In the genomic region with DNA sequence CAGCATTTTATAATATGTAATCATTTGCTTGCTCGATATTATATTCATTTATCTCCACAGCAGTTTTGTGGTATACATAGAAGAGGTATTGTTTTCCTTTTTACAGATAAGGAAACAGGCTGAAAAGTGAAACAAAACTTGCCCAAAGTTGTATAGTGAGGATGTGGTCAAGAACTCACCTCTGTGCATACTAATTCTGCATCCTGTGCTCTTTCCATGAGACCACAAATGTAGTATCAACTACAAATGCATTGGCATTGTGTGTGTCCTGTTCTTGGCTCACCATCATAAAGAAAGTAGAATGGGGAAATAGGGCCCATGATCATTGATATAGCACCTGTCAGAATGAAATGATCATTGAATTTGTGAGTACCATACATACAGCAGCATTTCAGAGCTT, we compare ENCODE assay signal across 10 cellular contexts.
DNase-seq lines count a peak whose midpoint lies in the region; ATAC-seq, FAIRE-seq and TF ChIP-seq lines count a peak whose summit lies in the region.
"Had no signal": no experiment of that assay in that cellular context is flagged by ENCODE, and none has a peak within 500 bp of the region (broad histone marks: within the 10 kb centered on the region; RNA-seq: fewer than 3 reads in every experiment).

No MANE protein-coding gene starts in this region.

- H3K27me3 Mint-ChIP-seq in activated T-helper 17 cell treated with anti-CD3 and anti-CD28 coated beads, Interleukin-2, amount 50 U/mL, for 72 hours, result no peaks in the 10 kb centered on the region

- peak; percentile 99 for ATAC-seq in GM19463 (IDR thresholded peaks at IDR 0.05; ENCODE audit: unreplicated experiment)
- peak; percentile 92 for ATAC-seq in HG03060 (IDR thresholded peaks at IDR 0.05; ENCODE audit: low read depth, unreplicated experiment)
- ATAC-seq in activated T-helper 17 cell treated with anti-CD3 and anti-CD28 coated beads, Interleukin-2, amount 50 U/mL, for 72 hours (replicated peaks), result peak; percentile 99

- no peaks in the 10 kb centered on the region for H3K36me3 Mint-ChIP-seq in activated T-helper 17 cell treated with anti-CD3 and anti-CD28 coated beads, Interleukin-2, amount 50 U/mL, for 72 hours (ENCODE audit: low read depth)

- peaks cover 12% of the 10 kb centered on the region for H3K9me3 Mint-ChIP-seq in activated T-helper 17 cell treated with anti-CD3 and anti-CD28 coated beads, Interleukin-2, amount 50 U/mL, for 72 hours

- no peak overlapping the region for H3K4me3 Mint-ChIP-seq in activated T-helper 17 cell treated with anti-CD3 and anti-CD28 coated beads, Interleukin-2, amount 50 U/mL, for 72 hours

- TF ChIP-seq POLR2A in GM12892 (IDR thresholded peaks at IDR 0.05; ENCODE audit: low read depth, low read length), result no peak

- FAIRE-seq in GM18507 (lab: Jason Lieb, UNC) (peak; percentile 69), GM12892 (lab: Jason Lieb, UNC) (no peak)

- H3K4me1 Mint-ChIP-seq in activated T-helper 17 cell treated with anti-CD3 and anti-CD28 coated beads, Interleukin-2, amount 50 U/mL, for 72 hours, result peaks cover 20% of the 10 kb centered on the region

- POLR2A ChIA-PET in HEK293T (lab: Yijun Ruan, JAX), result no interaction called here

- DNase-seq in GM18507 (ENCODE audit: extremely low spot score, insufficient read length, low read depth) (peak; percentile 14), epidermal melanocyte (ENCODE audit: insufficient read length, low spot score) (no peak), GM12892 (ENCODE audit: insufficient read length) (no peak), HEK293T (ENCODE audit: extremely low spot score) (no peak)
- no peak for DNase-seq in effector CD4-positive, alpha-beta T cell
- DNase-seq: anterior cingulate cortex, NCI-H2171 had no signal

- CTCF ChIA-PET in HEK293T (lab: Yijun Ruan, JAX), result no interaction called here

- H3K27ac Mint-ChIP-seq in activated T-helper 17 cell treated with anti-CD3 and anti-CD28 coated beads, Interleukin-2, amount 50 U/mL, for 72 hours, result peak overlapping the region; percentile 51

TF ChIP-seq in HEK293T, 16 proteins besides CTCF, POLR2A, EP300 and RAD21:
- TF ChIP-seq NFRKB (IDR thresholded peaks at IDR 0.05) (no peak), SP1 (IDR thresholded peaks at IDR 0.05) (no peak), FOXA1 (IDR thresholded peaks at IDR 0.05) (no peak), ZNF384 (IDR thresholded peaks at IDR 0.05) (no peak), ARNT (IDR thresholded peaks at IDR 0.05) (no peak), L3MBTL2 (conservative IDR thresholded peaks at IDR 0.05) (no peak), ELF4 (IDR thresholded peaks at IDR 0.05) (no peak), FOXM1 (IDR thresholded peaks at IDR 0.05; ENCODE audit: borderline replicate concordance) (no peak), TARDBP (IDR thresholded peaks at IDR 0.05) (no peak), HDGF (IDR thresholded peaks at IDR 0.05; ENCODE audit: borderline replicate concordance) (no peak), CTBP1 (IDR thresholded peaks at IDR 0.05; ENCODE audit: borderline replicate concordance) (no peak), LEF1 (IDR thresholded peaks at IDR 0.05; ENCODE audit: borderline replicate concordance) (no peak), SUZ12 (IDR thresholded peaks at IDR 0.05) (no peak), FOXK2 (IDR thresholded peaks at IDR 0.05) (no peak)
- TF ChIP-seq, protein P1, sequence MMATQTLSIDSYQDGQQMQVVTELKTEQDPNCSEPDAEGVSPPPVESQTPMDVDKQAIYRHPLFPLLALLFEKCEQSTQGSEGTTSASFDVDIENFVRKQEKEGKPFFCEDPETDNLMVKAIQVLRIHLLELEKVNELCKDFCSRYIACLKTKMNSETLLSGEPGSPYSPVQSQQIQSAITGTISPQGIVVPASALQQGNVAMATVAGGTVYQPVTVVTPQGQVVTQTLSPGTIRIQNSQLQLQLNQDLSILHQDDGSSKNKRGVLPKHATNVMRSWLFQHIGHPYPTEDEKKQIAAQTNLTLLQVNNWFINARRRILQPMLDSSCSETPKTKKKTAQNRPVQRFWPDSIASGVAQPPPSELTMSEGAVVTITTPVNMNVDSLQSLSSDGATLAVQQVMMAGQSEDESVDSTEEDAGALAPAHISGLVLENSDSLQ (IDR thresholded peaks at IDR 0.05), result no peak
